ENCODE assay signal across 14 cellular contexts in genomic region chr3:181782306-181782924, GRCh38.
DNase-seq lines count a peak whose midpoint lies in the region; ATAC-seq, FAIRE-seq and TF ChIP-seq lines count a peak whose summit lies in the region.
"Had no signal": no experiment of that assay in that cellular context is flagged by ENCODE, and none has a peak within 500 bp of the region (broad histone marks: within the 10 kb centered on the region; RNA-seq: fewer than 3 reads in every experiment).

No MANE protein-coding gene starts in this region.

- H3K4me3 ChIP-seq in cardiac fibroblast (replicated peaks in 1 of 2; ENCODE audit: low read depth in 2 of 2, low read length in 2 of 2) (no peak overlapping the region), aorta (ENCODE audit: low read length in 2 of 2) (no peak overlapping the region)
- H3K4me3 ChIP-seq: mucosa of descending colon, skin epidermis had no signal

- no peaks in the 10 kb centered on the region for H3K27me3 ChIP-seq in aorta (ENCODE audit: control insufficient read depth in 1 of 2, insufficient read depth in 2 of 2, low read length in 1 of 2)

- no peaks in the 10 kb centered on the region for H3K9me3 ChIP-seq in aorta (ENCODE audit: control insufficient read depth, low read length)
- H3K9me3 ChIP-seq: mucosa of descending colon had no signal

- WGBS in aorta, 2 donors: 7% methylated on average over 1 of the region's 1 CpG

- DNase-seq in COLO829 (ENCODE audit: low spot score) (peak; percentile 59), NCI-H460 (ENCODE audit: extremely low read depth, low read depth) (peak; percentile 36), cardiac fibroblast (ENCODE audit: low read depth in 2 of 2) (peak; percentile 23 to 73), lung microvascular endothelial cell (ENCODE audit: low read depth in 2 of 2) (peak; percentile 12 to 44), D721Med (ENCODE audit: insufficient read length, low spot score) (no peak), aorta (no peak)
- no peak for DNase-seq in stimulated activated CD4-positive, alpha-beta T cell treated with anti-CD3 and anti-CD28 coated beads, Interleukin-2, amount 100 ng/mL, for 24 hours
- DNase-seq in effector CD4-positive, alpha-beta T cell: no peak
- DNase-seq: activated T-cell treated with anti-CD3 and anti-CD28 coated beads, Interleukin-2, amount 50 U/mL, for 24 hours; mucosa of descending colon; NCI-H1694 had no signal

- intact Hi-C loops in aorta (cut with DNase I): no loop called here

- no peaks in the 10 kb centered on the region for H3K4me1 ChIP-seq in aorta (ENCODE audit: control insufficient read depth in 1 of 2, insufficient read depth in 2 of 2, low read length in 2 of 2)

- TF ChIP-seq CTCF in cardiac fibroblast (IDR thresholded peaks at IDR 0.05; ENCODE audit: low read depth, low read length) (no peak), D721Med (IDR thresholded peaks at IDR 0.05; ENCODE audit: insufficient read depth, missing control alignments) (no peak)

- H3K36me3 ChIP-seq in aorta (ENCODE audit: control insufficient read depth in 1 of 2, insufficient read depth in 2 of 2, low read length in 1 of 2): no peaks in the 10 kb centered on the region

- ATAC-seq in aorta (ENCODE audit: low FRiP score): no peak
- ATAC-seq: mucosa of descending colon had no signal

- FAIRE-seq in D721Med (lab: Jason Lieb, UNC): no peak
- FAIRE-seq: GM19239 had no signal

- no peak overlapping the region for H3K27ac ChIP-seq in aorta (ENCODE audit: low read depth in 1 of 2, low read length in 2 of 2)
- H3K27ac ChIP-seq: skin epidermis, VCaP had no signal

Comparison
In these comparisons a context has a peak if more than half of its experiments do, and no peak if none do; other contexts are left out.
1. DNase-seq: peak in COLO829 (single experiment), NCI-H460 (single experiment), cardiac fibroblast (2 of 2) and lung microvascular endothelial cell (2 of 2); none in stimulated activated CD4-positive, alpha-beta T cell treated with anti-CD3 and anti-CD28 coated beads, Interleukin-2, amount 100 ng/mL, for 24 hours (0 of 2), effector CD4-positive, alpha-beta T cell (single experiment), D721Med (single experiment) and aorta (0 of 2).